Comparison of ENCODE assay signal across 13 cellular contexts in the genomic region with DNA sequence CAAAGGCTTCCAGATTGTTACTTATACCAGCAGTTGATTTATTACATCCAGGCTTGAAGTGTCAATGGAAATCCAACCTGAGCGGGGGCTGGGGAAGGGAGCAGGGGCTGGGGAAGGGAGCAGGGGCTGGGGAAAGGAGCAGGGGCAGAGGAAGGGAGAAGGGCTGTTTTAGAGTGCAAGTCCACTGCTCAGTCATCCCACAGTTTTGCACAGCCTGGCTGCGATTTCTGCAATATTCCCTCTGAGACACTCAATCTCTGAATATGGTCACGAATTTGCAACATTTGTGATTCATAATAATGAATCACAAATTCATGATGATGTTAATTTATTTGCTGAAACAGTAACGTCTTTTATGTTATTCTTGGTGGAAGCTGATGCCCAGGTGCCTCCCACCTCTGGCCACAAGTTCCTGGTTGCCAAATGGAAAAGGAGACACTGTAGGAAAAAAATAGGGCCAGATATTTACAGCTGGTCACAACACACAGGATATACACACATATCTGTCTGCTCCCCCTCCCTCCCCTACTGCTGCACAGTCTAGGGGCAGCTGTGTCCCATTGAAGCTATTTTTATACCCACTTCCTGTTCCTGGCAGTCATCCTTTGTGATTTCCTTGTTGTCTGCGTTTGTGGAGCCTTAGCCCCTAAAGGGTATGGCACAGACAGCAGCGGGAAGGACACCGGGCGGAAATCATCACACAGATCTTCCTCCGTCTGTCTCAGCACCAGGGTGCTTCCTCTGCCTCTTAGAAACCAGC.
DNase-seq lines count a peak whose midpoint lies in the region; ATAC-seq, FAIRE-seq and TF ChIP-seq lines count a peak whose summit lies in the region.
"Had no signal": no experiment of that assay in that cellular context is flagged by ENCODE, and none has a peak within 500 bp of the region (broad histone marks: within the 10 kb centered on the region; RNA-seq: fewer than 3 reads in every experiment).

No MANE protein-coding gene starts in this region.

- TF ChIP-seq POLR2A in stomach (IDR thresholded peaks at IDR 0.05), result no peak

- no peaks in the 10 kb centered on the region for H3K36me3 ChIP-seq in BLaER1
- no peaks in the 10 kb centered on the region for H3K36me3 ChIP-seq in MG63
- H3K36me3 ChIP-seq in astrocyte (ENCODE audit: insufficient read depth, low read length), result no peaks in the 10 kb centered on the region
- H3K36me3 ChIP-seq in mesodermal cell (ENCODE audit: control insufficient read depth, insufficient read depth, low read length), result no peaks in the 10 kb centered on the region
- H3K36me3 ChIP-seq in stomach, result no peaks in the 10 kb centered on the region

- TF ChIP-seq CTCF in astrocyte (IDR thresholded peaks at IDR 0.05; ENCODE audit: insufficient read depth, low read depth, low read length) (no peak), stomach (IDR thresholded peaks at IDR 0.05) (no peak)

- H3K4me1 Mint-ChIP-seq in astrocyte (ENCODE audit: low read depth, unreplicated experiment), result peaks cover 13% of the 10 kb centered on the region
- peaks cover 14% of the 10 kb centered on the region for H3K4me1 Mint-ChIP-seq in activated naive CD4-positive, alpha-beta T cell treated with anti-CD3 and anti-CD28 coated beads for 36 hours (ENCODE audit: low read depth)

- H3K9me3 ChIP-seq in BLaER1 (no peaks in the 10 kb centered on the region), MG63 (no peaks in the 10 kb centered on the region), astrocyte (ENCODE audit: insufficient read depth, low read depth, low read length) (no peaks in the 10 kb centered on the region), mesodermal cell (ENCODE audit: control insufficient read depth, low read length) (no peaks in the 10 kb centered on the region), stomach (no peaks in the 10 kb centered on the region)
- H3K9me3 ChIP-seq: Caco-2 had no signal

- H3K36me3 Mint-ChIP-seq in astrocyte (ENCODE audit: low read depth, unreplicated experiment), result no peaks in the 10 kb centered on the region
- no peaks in the 10 kb centered on the region for H3K36me3 Mint-ChIP-seq in activated naive CD4-positive, alpha-beta T cell treated with anti-CD3 and anti-CD28 coated beads for 36 hours (ENCODE audit: low read depth)

- peak overlapping the region; percentile 30 for H3K27ac Mint-ChIP-seq in astrocyte (ENCODE audit: unreplicated experiment)
- H3K27ac Mint-ChIP-seq in activated naive CD4-positive, alpha-beta T cell treated with anti-CD3 and anti-CD28 coated beads for 36 hours, result no peak overlapping the region

- 79 to 81% methylated on average over 4 to 5 of the region's 9 CpGs for WGBS in mesodermal cell (ENCODE audit: insufficient coverage in 2 of 2), 2 experiments
- 56 to 62% (median 60%) methylated on average over 9 of the region's 9 CpGs for WGBS in stomach, 5 donors

- no peak overlapping the region for H2AFZ ChIP-seq in astrocyte (ENCODE audit: low read depth, low read length)

- H3K9ac ChIP-seq in BLaER1 (peak overlapping the region; percentile 52; the same call in 1 of the 2 replicates), astrocyte (ENCODE audit: low read length) (no peak overlapping the region)

- TF ChIP-seq EP300 in stomach (IDR thresholded peaks at IDR 0.05), result no peak

- CTCF ChIA-PET in activated naive CD4-positive, alpha-beta T cell treated with anti-CD3 and anti-CD28 coated beads for 36 hours (lab: Charles Lee), result no interaction called here

- no peak for FAIRE-seq in astrocyte (lab: Jason Lieb, UNC)

- DNase-seq in MG63 (peak; percentile 55), astrocyte (ENCODE audit: low read depth) (peak; percentile 62), DMS79 treated with DMSO at 0.1 percent for 48 hours (lab: John Stamatoyannopoulos, UW) (no peak), stomach (no peak)
- no peak for DNase-seq in activated naive CD4-positive, alpha-beta T cell treated with anti-CD3 and anti-CD28 coated beads for 36 hours
- DNase-seq: activated CD8-positive, alpha-beta memory T cell treated with anti-CD3 and anti-CD28 coated beads, Interleukin-2, amount 50 U/mL, for 4 hours; central memory CD4-positive, alpha-beta T cell; NCI-H226; stimulated activated CD4-positive, alpha-beta T cell treated with anti-CD3 and anti-CD28 coated beads, Interleukin-4, amount 100 ng/mL, for 1 hour had no signal

- H3K4me3 ChIP-seq in BLaER1 (no peak overlapping the region), MG63 (no peak overlapping the region), astrocyte (ENCODE audit: insufficient read depth, low read depth, low read length) (no peak overlapping the region), mesodermal cell (ENCODE audit: extremely low read depth, insufficient read depth, low read length, poor library complexity, severe bottlenecking) (no peak overlapping the region), stomach (no peak overlapping the region)

- H3K27ac ChIP-seq in BLaER1, result peak overlapping the region; percentile 86
- H3K27ac ChIP-seq in astrocyte (ENCODE audit: low read depth, low read length), result no peak overlapping the region
- peak overlapping the region; percentile 8 for H3K27ac ChIP-seq in mesodermal cell (ENCODE audit: low read depth, low read length, severe bottlenecking)
- H3K27ac ChIP-seq in stomach, result no peak overlapping the region

- intact Hi-C loops in stomach (cut with DNase I; ENCODE audit: low total_unique reads), result loop anchor here (10.0 kb wide), 1 partner anchor 165 kb away; no protein-coding TSS in a partner anchor
- intact Hi-C loops in activated naive CD4-positive, alpha-beta T cell treated with anti-CD3 and anti-CD28 coated beads for 36 hours (cut with micrococcal nuclease), result no loop called here

- H3K4me1 ChIP-seq in BLaER1 (peaks cover 58% of the 10 kb centered on the region), astrocyte (ENCODE audit: insufficient read depth, low read length) (peaks cover 13% of the 10 kb centered on the region), mesodermal cell (ENCODE audit: control insufficient read depth, insufficient read depth, low read length, poor library complexity, severe bottlenecking) (peaks cover 12% of the 10 kb centered on the region), stomach (peaks cover 13 to 52% (median 31%) of the 10 kb centered on the region in 4 donors)

- peaks cover 15% of the 10 kb centered on the region for H3K9me3 Mint-ChIP-seq in astrocyte (ENCODE audit: unreplicated experiment)
- no peaks in the 10 kb centered on the region for H3K9me3 Mint-ChIP-seq in activated naive CD4-positive, alpha-beta T cell treated with anti-CD3 and anti-CD28 coated beads for 36 hours

- ATAC-seq in HG03097 (IDR thresholded peaks at IDR 0.05; ENCODE audit: low FRiP score, unreplicated experiment), result no peak

- peaks cover 72% of the 10 kb centered on the region for H3K27me3 Mint-ChIP-seq in astrocyte (ENCODE audit: low read depth, unreplicated experiment)
- H3K27me3 Mint-ChIP-seq in activated naive CD4-positive, alpha-beta T cell treated with anti-CD3 and anti-CD28 coated beads for 36 hours (ENCODE audit: low read depth), result no peaks in the 10 kb centered on the region

- H3K79me2 ChIP-seq in astrocyte (ENCODE audit: insufficient read depth, low read length), result no peaks in the 10 kb centered on the region

- no peak overlapping the region for H3K4me3 Mint-ChIP-seq in astrocyte (ENCODE audit: unreplicated experiment)
- H3K4me3 Mint-ChIP-seq in activated naive CD4-positive, alpha-beta T cell treated with anti-CD3 and anti-CD28 coated beads for 36 hours, result no peak overlapping the region

- no peaks in the 10 kb centered on the region for H3K27me3 ChIP-seq in BLaER1
- H3K27me3 ChIP-seq in MG63, result no peaks in the 10 kb centered on the region
- peaks cover 2% of the 10 kb centered on the region for H3K27me3 ChIP-seq in astrocyte (ENCODE audit: insufficient read depth, low read length)
- H3K27me3 ChIP-seq in stomach, result no peaks in the 10 kb centered on the region

- H3K4me2 ChIP-seq in BLaER1 (peak overlapping the region; percentile 79), astrocyte (ENCODE audit: low read length) (peak overlapping the region; percentile 55)

- H4K20me1 ChIP-seq in BLaER1 (no peaks in the 10 kb centered on the region), astrocyte (ENCODE audit: insufficient read depth, low read length) (no peaks in the 10 kb centered on the region)

Comparison
In these comparisons a context has a peak if more than half of its experiments do, and no peak if none do; other contexts are left out.
1. H3K27ac ChIP-seq: peak in BLaER1 (single experiment) and mesodermal cell (single experiment); none in astrocyte (single experiment) and stomach (0 of 5).
2. DNase-seq: peak in MG63 (single experiment) and astrocyte (single experiment); none in DMS79 treated with DMSO at 0.1 percent for 48 hours (single experiment), stomach (single experiment) and activated naive CD4-positive, alpha-beta T cell treated with anti-CD3 and anti-CD28 coated beads for 36 hours (single experiment).